Comparison of ENCODE assay signal across 11 cellular contexts in the genomic region with DNA sequence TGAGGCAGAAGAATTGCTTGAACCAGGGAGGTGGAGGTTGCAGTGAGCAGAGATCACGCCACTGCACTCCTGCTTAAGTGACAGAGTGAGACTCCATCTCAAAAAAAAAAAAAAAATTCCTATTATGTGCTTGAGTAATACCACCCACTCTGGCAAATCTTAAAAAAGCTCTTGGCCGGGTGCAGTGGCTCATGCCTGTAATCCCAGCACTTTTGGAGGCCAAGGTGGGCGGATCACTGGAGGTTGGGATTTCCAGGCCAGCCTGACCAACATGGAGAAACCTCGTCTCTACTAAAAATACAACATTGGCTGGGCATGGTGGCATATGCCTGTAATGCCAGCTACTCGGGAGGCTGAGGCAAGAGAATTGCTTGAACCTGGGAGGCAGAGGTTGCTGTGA. TPM values are rescaled to one million over a fixed set of nuclear protein-coding genes. Genes with fewer than 3 reads are reported as not detected.
"Had no signal": no experiment of that assay in that cellular context is flagged by ENCODE, and none has a peak within 500 bp of the region (broad histone marks: within the 10 kb centered on the region; RNA-seq: fewer than 3 reads in every experiment).

No MANE protein-coding gene starts in this region.

RNA-seq across cellular contexts. Expression of gene CELA3A, which starts 33.4 kb away (rescaled TPM):
- total RNA-seq: subcutaneous adipose tissue, suprapubic skin, temporal lobe, testis, thyroid gland, transverse colon, upper lobe of right lung, ureter, urinary bladder, uterus, vagina had no signal

RNA-seq across cellular contexts. Expression of gene CELA3B, which starts 58.0 kb away (rescaled TPM):
- total RNA-seq: subcutaneous adipose tissue, suprapubic skin, temporal lobe, thyroid gland, transverse colon, upper lobe of right lung, ureter, urinary bladder, vagina had no signal
